8 cellular contexts compared by ENCODE assay signal in genomic region chr17:39391448-39391847, GRCh38.
"Had no signal": no experiment of that assay in that cellular context is flagged by ENCODE, and none has a peak within 500 bp of the region (broad histone marks: within the 10 kb centered on the region; RNA-seq: fewer than 3 reads in every experiment).

No MANE protein-coding gene starts in this region.

- DNase-seq: GDM1, GF-D8 had no signal

- H3K4me3 ChIP-seq: GM12878 had no signal

- ATAC-seq: GM12878 had no signal

- FAIRE-seq: G401.6, GM12878, GM12891, GM12892, GM18507, GM19239 had no signal
